7 cellular contexts compared by ENCODE assay signal in genomic region chr7:74195968-74196654, GRCh38. TPM values are rescaled to one million over a fixed set of nuclear protein-coding genes. Genes with fewer than 3 reads are reported as not detected.
DNase-seq lines count a peak whose midpoint lies in the region; ATAC-seq, FAIRE-seq and TF ChIP-seq lines count a peak whose summit lies in the region.
"Not testable (repeated sequence)": the region's sequence is repeated elsewhere in the genome, so short reads cannot be mapped to it uniquely, and the experiment has no call there.

No MANE protein-coding gene starts in this region.

- CTCF ChIA-PET in activated CD8-positive, alpha-beta T cell treated with anti-CD3 and anti-CD28 coated beads, Interleukin-2, amount 10 ng/mL, durations not matched to agents 7 days and 5 days (lab: Charles Lee), result interaction anchor here (1.4 kb wide), 1 partner anchor 205 kb away, joined by 3 read pairs; no protein-coding TSS in a partner anchor

- ATAC-seq in activated CD8-positive, alpha-beta T cell treated with anti-CD3 and anti-CD28 coated beads, Interleukin-2, amount 10 ng/mL, durations not matched to agents 7 days and 5 days, result not testable (repeated sequence)
- ATAC-seq in left cardiac atrium (peak; percentile 26 to 27), sciatic nerve (peak; percentile 41)

- intact Hi-C loops in dorsolateral prefrontal cortex (cut with DNase I); left cardiac atrium (cut with DNase I); sciatic nerve (cut with DNase I): not testable (repeated sequence)

- POLR2A ChIA-PET in activated CD8-positive, alpha-beta T cell treated with anti-CD3 and anti-CD28 coated beads, Interleukin-2, amount 10 ng/mL, durations not matched to agents 7 days and 5 days (lab: Charles Lee), result not testable (repeated sequence)

- not testable (repeated sequence) for H3K9me3 Mint-ChIP-seq in activated CD8-positive, alpha-beta T cell treated with anti-CD3 and anti-CD28 coated beads, Interleukin-2, amount 10 ng/mL, durations not matched to agents 7 days and 5 days (ENCODE audit: insufficient read depth)

- H3K36me3 Mint-ChIP-seq in activated CD8-positive, alpha-beta T cell treated with anti-CD3 and anti-CD28 coated beads, Interleukin-2, amount 10 ng/mL, durations not matched to agents 7 days and 5 days (ENCODE audit: low read depth), result peaks cover 50% of the 10 kb centered on the region

- TF ChIP-seq POLR2A in GM12892 (IDR thresholded peaks at IDR 0.05; ENCODE audit: low read depth, low read length), result not testable (repeated sequence)

- peaks cover 19% of the 10 kb centered on the region for H3K4me1 Mint-ChIP-seq in activated CD8-positive, alpha-beta T cell treated with anti-CD3 and anti-CD28 coated beads, Interleukin-2, amount 10 ng/mL, durations not matched to agents 7 days and 5 days (ENCODE audit: low read depth)

- H3K4me3 ChIP-seq in dorsolateral prefrontal cortex, result not testable (repeated sequence)

- H3K27me3 Mint-ChIP-seq in activated CD8-positive, alpha-beta T cell treated with anti-CD3 and anti-CD28 coated beads, Interleukin-2, amount 10 ng/mL, durations not matched to agents 7 days and 5 days (ENCODE audit: low read depth), result not testable (repeated sequence)

- not testable (repeated sequence) for TF ChIP-seq CTCF in dorsolateral prefrontal cortex (IDR thresholded peaks at IDR 0.05 in 54 of 56, conservative IDR thresholded peaks at IDR 0.05 in 2 of 56; ENCODE audit: low read depth in 1 of 56, partially characterized antibody in 56 of 56)

- FAIRE-seq in GM12892 (lab: Jason Lieb, UNC), result peak; percentile 62

- H3K27ac Mint-ChIP-seq in activated CD8-positive, alpha-beta T cell treated with anti-CD3 and anti-CD28 coated beads, Interleukin-2, amount 10 ng/mL, durations not matched to agents 7 days and 5 days, result peak overlapping the region; percentile 77

- H3K4me3 Mint-ChIP-seq in activated CD8-positive, alpha-beta T cell treated with anti-CD3 and anti-CD28 coated beads, Interleukin-2, amount 10 ng/mL, durations not matched to agents 7 days and 5 days, result not testable (repeated sequence)

- DNase-seq in GM12892 (ENCODE audit: insufficient read length); activated CD8-positive, alpha-beta T cell treated with anti-CD3 and anti-CD28 coated beads, Interleukin-2, amount 10 ng/mL, durations not matched to agents 7 days and 5 days: not testable (repeated sequence)
- DNase-seq in amygdala (lab: John Stamatoyannopoulos, UW), result peak in 38 of 56 donors; percentile 10 to 74 (median 31)
- DNase-seq in dorsolateral prefrontal cortex, result peak in 9 of 10 donors; percentile 33 to 79 (median 66)
- peak; percentile 24 for DNase-seq in left cardiac atrium
- DNase-seq in mesenteric fat pad (ENCODE audit: low spot score), result peak; percentile 73
- peak; percentile 41 for DNase-seq in sciatic nerve (ENCODE audit: low spot score)

- H3K27ac ChIP-seq in dorsolateral prefrontal cortex, result peak overlapping the region in 54 of 59 donors; percentile 43 to 87 (median 75)

- not testable (repeated sequence) for H3K27me3 ChIP-seq in dorsolateral prefrontal cortex

RNA-seq across cellular contexts. Expression of gene LAT2, which starts 13.7 kb away (rescaled TPM):
- 160 TPM for polyA plus RNA-seq in GM12892 (2012; ENCODE audit: missing spikeins)
- total RNA-seq in activated CD8-positive, alpha-beta T cell treated with anti-CD3 and anti-CD28 coated beads, Interleukin-2, amount 10 ng/mL, durations not matched to agents 7 days and 5 days, result 10 to 100 TPM; 31.7 to 31.8 TPM
- total RNA-seq in dorsolateral prefrontal cortex, result 10 to 100 TPM in 67 of 120 experiments, 1 to 10 TPM in 53; 1.2 to 28.5 (median 10.6) TPM
- total RNA-seq in left cardiac atrium, result 1 to 10 TPM; 4.2 to 5.6 TPM
- total RNA-seq in mesenteric fat pad, result 15.7 TPM
- 12.5 TPM for total RNA-seq in sciatic nerve

RNA-seq across cellular contexts. Expression of gene EIF4H, which starts 22.0 kb away (rescaled TPM):
- polyA plus RNA-seq in GM12892 (2012; ENCODE audit: missing spikeins), result 222 TPM
- total RNA-seq in activated CD8-positive, alpha-beta T cell treated with anti-CD3 and anti-CD28 coated beads, Interleukin-2, amount 10 ng/mL, durations not matched to agents 7 days and 5 days, result 100 to 1,000 TPM; 287 to 302 TPM
- total RNA-seq in dorsolateral prefrontal cortex (100 to 1,000 TPM; 190 to 323 (median 261) TPM), left cardiac atrium (100 to 1,000 TPM; 163 to 219 TPM), mesenteric fat pad (236 TPM), sciatic nerve (213 TPM)

RNA-seq across cellular contexts. Expression of gene RFC2, which starts 58.1 kb away (rescaled TPM):
- polyA plus RNA-seq in GM12892 (2012; ENCODE audit: missing spikeins), result 64.7 TPM
- total RNA-seq in activated CD8-positive, alpha-beta T cell treated with anti-CD3 and anti-CD28 coated beads, Interleukin-2, amount 10 ng/mL, durations not matched to agents 7 days and 5 days, result 10 to 100 TPM; 69.5 to 76.5 TPM
- total RNA-seq in dorsolateral prefrontal cortex (10 to 100 TPM; 10.9 to 31.7 (median 19.3) TPM), left cardiac atrium (10 to 100 TPM; 13.8 to 14.3 TPM), mesenteric fat pad (16.9 TPM), sciatic nerve (17.1 TPM)
